In genomic region chr9:125142560-125143376, GRCh38 we compare ENCODE assay signal across 9 cellular contexts. TPM values are rescaled to one million over a fixed set of nuclear protein-coding genes. Genes with fewer than 3 reads are reported as not detected.
DNase-seq lines count a peak whose midpoint lies in the region; ATAC-seq, FAIRE-seq and TF ChIP-seq lines count a peak whose summit lies in the region.
"Had no signal": no experiment of that assay in that cellular context is flagged by ENCODE, and none has a peak within 500 bp of the region (broad histone marks: within the 10 kb centered on the region; RNA-seq: fewer than 3 reads in every experiment).

No MANE protein-coding gene starts in this region.

- H3K27me3 ChIP-seq in gastroesophageal sphincter (no peaks in the 10 kb centered on the region), gastrocnemius medialis (no peaks in the 10 kb centered on the region)

- TF ChIP-seq CTCF in gastroesophageal sphincter (IDR thresholded peaks at IDR 0.05) (no peak), gastrocnemius medialis (IDR thresholded peaks at IDR 0.05 in 4 of 5, conservative IDR thresholded peaks at IDR 0.05 in 1 of 5) (no peak)

- CTCF ChIA-PET in activated CD8-positive, alpha-beta memory T cell treated with anti-CD3 and anti-CD28 coated beads, Interleukin-2, amount 10 ng/mL, durations not matched to agents 7 days and 5 days (lab: Charles Lee): interaction anchor here (0.6 to 5.4 kb wide), 21 partner anchors 9 to 1567 kb away, joined by 3 to 28 read pairs (median 3); partner anchors contain the start of genes GOLGA1 and WDR38

- ATAC-seq in activated CD8-positive, alpha-beta memory T cell treated with anti-CD3 and anti-CD28 coated beads, Interleukin-2, amount 10 ng/mL, durations not matched to agents 7 days and 5 days: no peak
- no peak for ATAC-seq in gastroesophageal sphincter
- ATAC-seq in gastrocnemius medialis: peak in 1 of 2 donors; percentile 20
- ATAC-seq in GM18517 (IDR thresholded peaks at IDR 0.05; ENCODE audit: unreplicated experiment): no peak

- H3K27ac Mint-ChIP-seq in activated CD8-positive, alpha-beta memory T cell treated with anti-CD3 and anti-CD28 coated beads, Interleukin-2, amount 10 ng/mL, durations not matched to agents 7 days and 5 days: peak overlapping the region; percentile 78

- DNase-seq in activated T-cell treated with anti-CD3 and anti-CD28 coated beads, Interleukin-2, amount 50 U/mL, for 1 hour: peak; percentile 30
- DNase-seq in activated T-cell treated with anti-CD3 and anti-CD28 coated beads for 4 hours (no peak), HTR-8/SVneo (ENCODE audit: insufficient read length, low spot score) (peak; percentile 4), gastrocnemius medialis (no peak), NCI-H446 (lab: John Stamatoyannopoulos, UW) (no peak)
- DNase-seq in activated CD8-positive, alpha-beta memory T cell treated with anti-CD3 and anti-CD28 coated beads, Interleukin-2, amount 10 ng/mL, durations not matched to agents 7 days and 5 days: no peak

- 4 to 5% methylated on average over 12 to 23 of the region's 54 CpGs for WGBS in gastroesophageal sphincter (ENCODE audit: low coverage in 1 of 2), 2 donors

- intact Hi-C loops in gastrocnemius medialis (cut with DNase I; ENCODE audit: low total_unique reads): loop anchor here (1.0 to 5.0 kb wide), 4 partner anchors 39 to 370 kb away; partner anchors contain the start of genes GOLGA1 and NR6A1

- in situ Hi-C loops in gastrocnemius medialis (cut with MboI; ENCODE audit: low sequenced_read_pairs in 4 of 4): loop anchor here (5.0 to 25.0 kb wide), 4 partner anchors 198 to 380 kb away; partner anchors contain the start of genes GOLGA1 (in 4 of the 4) and NR6A1 (in 2 of the 4)

- H3K36me3 ChIP-seq in gastroesophageal sphincter (peaks cover 0 to 15% of the 10 kb centered on the region in 2 donors), gastrocnemius medialis (peaks cover 0 to 9% of the 10 kb centered on the region in 2 donors)

- H3K36me3 Mint-ChIP-seq in activated CD8-positive, alpha-beta memory T cell treated with anti-CD3 and anti-CD28 coated beads, Interleukin-2, amount 10 ng/mL, durations not matched to agents 7 days and 5 days: peaks cover 11% of the 10 kb centered on the region

- H3K9me3 ChIP-seq in gastroesophageal sphincter: no peaks in the 10 kb centered on the region
- H3K9me3 ChIP-seq in gastrocnemius medialis: no peaks in the 10 kb centered on the region

- H3K4me3 ChIP-seq in gastroesophageal sphincter (peak overlapping the region; percentile 84 to 96), gastrocnemius medialis (peak overlapping the region; percentile 64 to 78 (median 76))

- peak overlapping the region; percentile 26 to 88 (median 85) for H3K27ac ChIP-seq in gastroesophageal sphincter
- peak overlapping the region; percentile 61 to 81 (median 80) for H3K27ac ChIP-seq in gastrocnemius medialis
- H3K27ac ChIP-seq: epithelial cell of prostate had no signal

- H3K4me1 ChIP-seq in gastroesophageal sphincter (peaks cover 0 to 50% (median 3%) of the 10 kb centered on the region in 3 donors), gastrocnemius medialis (peaks cover 10 to 15% of the 10 kb centered on the region in 2 donors)

- TF ChIP-seq POLR2A in gastroesophageal sphincter (IDR thresholded peaks at IDR 0.05): no peak
- no peak for TF ChIP-seq POLR2A in gastrocnemius medialis (IDR thresholded peaks at IDR 0.05)

- H3K4me3 Mint-ChIP-seq in activated CD8-positive, alpha-beta memory T cell treated with anti-CD3 and anti-CD28 coated beads, Interleukin-2, amount 10 ng/mL, durations not matched to agents 7 days and 5 days: peak overlapping the region; percentile 91

- no peak for TF ChIP-seq EP300 in gastroesophageal sphincter (IDR thresholded peaks at IDR 0.05)

- no peaks in the 10 kb centered on the region for H3K9me3 Mint-ChIP-seq in activated CD8-positive, alpha-beta memory T cell treated with anti-CD3 and anti-CD28 coated beads, Interleukin-2, amount 10 ng/mL, durations not matched to agents 7 days and 5 days (ENCODE audit: low read depth)

- FAIRE-seq in HTR-8/SVneo (lab: Jason Lieb, UNC): no peak

- H3K4me1 Mint-ChIP-seq in activated CD8-positive, alpha-beta memory T cell treated with anti-CD3 and anti-CD28 coated beads, Interleukin-2, amount 10 ng/mL, durations not matched to agents 7 days and 5 days: peaks cover 35% of the 10 kb centered on the region

- no peaks in the 10 kb centered on the region for H3K27me3 Mint-ChIP-seq in activated CD8-positive, alpha-beta memory T cell treated with anti-CD3 and anti-CD28 coated beads, Interleukin-2, amount 10 ng/mL, durations not matched to agents 7 days and 5 days

RNA-seq across cellular contexts. Expression of gene SCAI, which starts 0.6 kb away (rescaled TPM):
- total RNA-seq in activated CD8-positive, alpha-beta memory T cell treated with anti-CD3 and anti-CD28 coated beads, Interleukin-2, amount 10 ng/mL, durations not matched to agents 7 days and 5 days: 10 to 100 TPM in 1 of 2 experiments, 1 to 10 TPM in 1; 9.4 to 13.7 TPM
- total RNA-seq in gastroesophageal sphincter (10 to 100 TPM in 1 of 4 donors, 1 to 10 TPM in 3; 6.9 to 15.9 (median 7.7) TPM), gastrocnemius medialis (1 to 10 TPM; 1.1 to 4.7 (median 3.4) TPM)

RNA-seq across cellular contexts. Expression of gene PPP6C, which starts 46.8 kb away (rescaled TPM):
- total RNA-seq in activated CD8-positive, alpha-beta memory T cell treated with anti-CD3 and anti-CD28 coated beads, Interleukin-2, amount 10 ng/mL, durations not matched to agents 7 days and 5 days: 10 to 100 TPM; 40.8 to 50.3 TPM
- total RNA-seq in gastroesophageal sphincter (10 to 100 TPM; 28.5 to 49.9 (median 38.0) TPM), gastrocnemius medialis (10 to 100 TPM; 49.4 to 80.6 (median 73.6) TPM)

RNA-seq across cellular contexts. Expression of gene RABEPK, which starts 57.6 kb away (rescaled TPM):
- total RNA-seq in activated CD8-positive, alpha-beta memory T cell treated with anti-CD3 and anti-CD28 coated beads, Interleukin-2, amount 10 ng/mL, durations not matched to agents 7 days and 5 days: 10 to 100 TPM; 14.3 to 16.9 TPM
- total RNA-seq in gastroesophageal sphincter: 10 to 100 TPM; 10.9 to 16.5 (median 13.4) TPM
- total RNA-seq in gastrocnemius medialis: 10 to 100 TPM in 3 of 4 donors, 1 to 10 TPM in 1; 8.7 to 15.0 (median 13.4) TPM

Comparison
In these comparisons a context has a peak if more than half of its experiments do, and no peak if none do; other contexts are left out.
1. DNase-seq: peak in activated T-cell treated with anti-CD3 and anti-CD28 coated beads, Interleukin-2, amount 50 U/mL, for 1 hour (single experiment) and HTR-8/SVneo (single experiment); none in activated T-cell treated with anti-CD3 and anti-CD28 coated beads for 4 hours (single experiment), activated CD8-positive, alpha-beta memory T cell treated with anti-CD3 and anti-CD28 coated beads, Interleukin-2, amount 10 ng/mL, durations not matched to agents 7 days and 5 days (single experiment), gastrocnemius medialis (0 of 2) and NCI-H446 (0 of 2).